ENCODE assay signal across 8 cellular contexts in genomic region chr14:89973234-89973823, GRCh38. TPM values are rescaled to one million over a fixed set of nuclear protein-coding genes. Genes with fewer than 3 reads are reported as not detected.
A peak's percentile ranks its signal among the peaks of the same experiment; 100 is the strongest.
DNase-seq lines count a peak whose midpoint lies in the region; ATAC-seq and TF ChIP-seq lines count a peak whose summit lies in the region.

No MANE protein-coding gene starts in this region.

- no peak overlapping the region for H3K4me3 Mint-ChIP-seq in stimulated activated effector memory CD8-positive, alpha-beta T cell treated with anti-CD3 and anti-CD28 coated beads, Interleukin-12 subunit alpha, Interleukin-12 subunit beta, amount 100 ng/mL, for 72 hours

- H3K4me1 Mint-ChIP-seq in stimulated activated effector memory CD8-positive, alpha-beta T cell treated with anti-CD3 and anti-CD28 coated beads, Interleukin-12 subunit alpha, Interleukin-12 subunit beta, amount 100 ng/mL, for 72 hours: no peaks in the 10 kb centered on the region

- H3K27me3 ChIP-seq in lower lobe of right lung (ENCODE audit: low read depth): no peaks in the 10 kb centered on the region

- intact Hi-C loops in lower lobe of right lung (cut with DNase I): no loop called here

- no peaks in the 10 kb centered on the region for H3K4me1 ChIP-seq in lower lobe of right lung

- peaks cover 43% of the 10 kb centered on the region for H3K36me3 ChIP-seq in lower lobe of right lung

- H3K27ac Mint-ChIP-seq in stimulated activated effector memory CD8-positive, alpha-beta T cell treated with anti-CD3 and anti-CD28 coated beads, Interleukin-12 subunit alpha, Interleukin-12 subunit beta, amount 100 ng/mL, for 72 hours: no peak overlapping the region

- peak; percentile 82 for TF ChIP-seq CTCF in lower lobe of right lung (IDR thresholded peaks at IDR 0.05)

- ATAC-seq in HG02798 (IDR thresholded peaks at IDR 0.05; ENCODE audit: poor library complexity, unreplicated experiment) (peak; percentile 81), lower lobe of right lung (peak; percentile 85), GM21360 (IDR thresholded peaks at IDR 0.05; ENCODE audit: unreplicated experiment) (no peak)
- peak; percentile 57 for ATAC-seq in stimulated activated effector memory CD8-positive, alpha-beta T cell treated with anti-CD3 and anti-CD28 coated beads, Interleukin-12 subunit alpha, Interleukin-12 subunit beta, amount 100 ng/mL, for 72 hours

- no peak overlapping the region for H3K4me3 ChIP-seq in lower lobe of right lung

- peaks cover 100% of the 10 kb centered on the region for H3K36me3 Mint-ChIP-seq in stimulated activated effector memory CD8-positive, alpha-beta T cell treated with anti-CD3 and anti-CD28 coated beads, Interleukin-12 subunit alpha, Interleukin-12 subunit beta, amount 100 ng/mL, for 72 hours

- DNase-seq in GM03348 (ENCODE audit: low spot score) (peak; percentile 79), NCI-H2196 (lab: John Stamatoyannopoulos, UW; ENCODE audit: unreplicated experiment) (peak; percentile 56), ecto neural progenitor cell (ENCODE audit: low spot score) (peak; percentile 63), lower lobe of right lung (peak; percentile 62)
- peak in 3 of 4 experiments; percentile 6 to 20 (median 6) for DNase-seq in activated CD4-positive, CD25-positive, alpha-beta regulatory T cell (lab: John Stamatoyannopoulos, UW)
- peak in 1 of 2 donors; percentile 62 for DNase-seq in stimulated activated effector memory CD8-positive, alpha-beta T cell treated with anti-CD3 and anti-CD28 coated beads, Interleukin-12 subunit alpha, Interleukin-12 subunit beta, amount 100 ng/mL, for 72 hours (ENCODE audit: low spot score in 2 of 2)

- no peaks in the 10 kb centered on the region for H3K9me3 Mint-ChIP-seq in stimulated activated effector memory CD8-positive, alpha-beta T cell treated with anti-CD3 and anti-CD28 coated beads, Interleukin-12 subunit alpha, Interleukin-12 subunit beta, amount 100 ng/mL, for 72 hours

- H3K9me3 ChIP-seq in lower lobe of right lung: no peaks in the 10 kb centered on the region

- no peak overlapping the region for H3K27ac ChIP-seq in lower lobe of right lung

RNA-seq across cellular contexts. Expression of gene TDP1, which starts 17.6 kb away (rescaled TPM):
- total RNA-seq in lower lobe of right lung: 9.6 TPM

RNA-seq across cellular contexts. Expression of gene EFCAB11, which starts 18.8 kb away (rescaled TPM):
- total RNA-seq in lower lobe of right lung: 5.8 TPM
